Comparison of ENCODE assay signal across 28 cellular contexts in the genomic region with DNA sequence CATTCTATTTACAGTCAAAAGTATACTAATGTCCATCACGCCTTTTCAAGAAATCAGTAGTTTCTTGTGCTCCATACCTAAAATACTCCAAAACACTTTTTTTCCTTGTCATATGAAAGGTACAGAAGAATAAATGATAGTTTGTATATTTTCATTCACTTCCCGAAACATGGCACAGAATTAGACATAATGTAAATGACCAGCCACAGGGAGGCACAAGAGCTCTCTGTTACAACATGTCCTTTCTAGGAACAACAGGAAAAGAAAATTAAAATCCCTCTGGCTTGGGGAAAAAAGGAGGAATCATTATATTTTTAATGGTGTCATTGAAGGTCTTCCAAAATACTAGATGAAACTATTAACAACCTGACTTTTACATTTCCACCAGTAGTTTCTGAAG.
A peak's percentile ranks its signal among the peaks of the same experiment; 100 is the strongest.
DNase-seq lines count a peak whose midpoint lies in the region; ATAC-seq and TF ChIP-seq lines count a peak whose summit lies in the region.
"Had no signal": no experiment of that assay in that cellular context is flagged by ENCODE, and none has a peak within 500 bp of the region (broad histone marks: within the 10 kb centered on the region; RNA-seq: fewer than 3 reads in every experiment).

No MANE protein-coding gene starts in this region.

- peak overlapping the region; percentile 66 for H3K9ac ChIP-seq in MM.1S (ENCODE audit: low read length)

- H3F3A ChIP-seq in MM.1S (ENCODE audit: insufficient read depth, low read length): peaks cover 24% of the 10 kb centered on the region

- H2AFZ ChIP-seq in MM.1S (ENCODE audit: low read length): peak overlapping the region; percentile 51

- H3K4me3 ChIP-seq in MM.1S (ENCODE audit: low read length): peak overlapping the region; percentile 58
- H3K4me3 ChIP-seq: heart left ventricle, psoas muscle, sigmoid colon had no signal

- H3K9me3 ChIP-seq in MM.1S (replicated peaks; ENCODE audit: insufficient read depth, low read length): no peaks in the 10 kb centered on the region
- H3K9me3 ChIP-seq: psoas muscle, sigmoid colon had no signal

- H4K20me1 ChIP-seq in MM.1S (ENCODE audit: insufficient read depth, low read length): no peaks in the 10 kb centered on the region

- DNase-seq in DMS53 (lab: John Stamatoyannopoulos, UW): peak; percentile 17
- DNase-seq in DMS53 treated with DMSO at 0.1 percent for 48 hours (lab: John Stamatoyannopoulos, UW; ENCODE audit: unreplicated experiment): no peak
- peak; percentile 45 for DNase-seq in MM.1S
- peak; percentile 25 for DNase-seq in superior temporal gyrus (ENCODE audit: extremely low spot score)
- DNase-seq in sciatic nerve (ENCODE audit: low spot score): no peak
- DNase-seq in SIG-M5 treated with dmso at 0.1 percent for 504 hours (lab: John Stamatoyannopoulos, UW; ENCODE audit: unreplicated experiment): no peak
- DNase-seq: 8988T; activated CD4-positive, alpha-beta T cell treated with anti-CD3 and anti-CD28 coated beads, Interleukin-2, amount 10 ng/mL, durations not matched to agents 7 days and 5 days; activated effector memory CD4-positive, alpha-beta T cell treated with anti-CD3 and anti-CD28 coated beads, Interleukin-2, amount 50 U/mL, for 16 hours; activated T-cell treated with anti-CD3 and anti-CD28 coated beads, Interleukin-2, amount 50 U/mL, for 1 hour; foreskin melanocyte; heart left ventricle; Kasumi-1; midbrain; naive B cell; NCI-H1048; NCI-H187 treated with DMSO at 0.1 percent for 48 hours; NCI-H2227 treated with DMSO at 0.1 percent for 48 hours; NCI-H526; psoas muscle; SIG-M5; sigmoid colon; stimulated activated CD4-positive, alpha-beta T cell treated with anti-CD3 and anti-CD28 coated beads, Interleukin-4, amount 100 ng/mL, for 4 hours; SW 1271; T1000 had no signal

- H3K79me2 ChIP-seq in MM.1S (ENCODE audit: low read length): no peaks in the 10 kb centered on the region

- H3K27ac ChIP-seq in MM.1S (ENCODE audit: low read length): peak overlapping the region; percentile 92
- H3K27ac ChIP-seq in VCaP: no peak overlapping the region
- H3K27ac ChIP-seq: heart left ventricle, psoas muscle, sigmoid colon had no signal

- no peak for ATAC-seq in sciatic nerve
- ATAC-seq in HG02840 (IDR thresholded peaks at IDR 0.05; ENCODE audit: low FRiP score, unreplicated experiment): no peak
- ATAC-seq: heart left ventricle, psoas muscle, WTC11 had no signal

- peak overlapping the region; percentile 88 for H3K4me2 ChIP-seq in MM.1S (ENCODE audit: low read depth, low read length)

- peak; percentile 49 for TF ChIP-seq CTCF in MM.1S (IDR thresholded peaks at IDR 0.05; ENCODE audit: low read length)
- peak; percentile 29 for TF ChIP-seq CTCF in VCaP (conservative IDR thresholded peaks at IDR 0.05)

- H3K4me1 ChIP-seq in MM.1S (ENCODE audit: low read length): peaks cover 21% of the 10 kb centered on the region
- H3K4me1 ChIP-seq: heart left ventricle, psoas muscle, sigmoid colon had no signal

- H3K9me2 ChIP-seq in MM.1S (replicated peaks; ENCODE audit: insufficient read depth, low read length): no peaks in the 10 kb centered on the region

- intact Hi-C loops in sciatic nerve (cut with DNase I): no loop called here

- H3K36me3 ChIP-seq in MM.1S (replicated peaks; ENCODE audit: insufficient read depth, low read length): no peaks in the 10 kb centered on the region
- H3K36me3 ChIP-seq: heart left ventricle, sigmoid colon had no signal

- no peaks in the 10 kb centered on the region for H3K27me3 ChIP-seq in MM.1S (replicated peaks; ENCODE audit: insufficient read depth, low read length)
- H3K27me3 ChIP-seq: sigmoid colon had no signal

Comparison
In these comparisons a context has a peak if more than half of its experiments do, and no peak if none do; other contexts are left out.
1. DNase-seq: peak in DMS53 (single experiment), MM.1S (single experiment) and superior temporal gyrus (single experiment); none in DMS53 treated with DMSO at 0.1 percent for 48 hours (single experiment), sciatic nerve (single experiment) and SIG-M5 treated with dmso at 0.1 percent for 504 hours (single experiment).